1 cellular context compared by ENCODE assay signal in the genomic region with DNA sequence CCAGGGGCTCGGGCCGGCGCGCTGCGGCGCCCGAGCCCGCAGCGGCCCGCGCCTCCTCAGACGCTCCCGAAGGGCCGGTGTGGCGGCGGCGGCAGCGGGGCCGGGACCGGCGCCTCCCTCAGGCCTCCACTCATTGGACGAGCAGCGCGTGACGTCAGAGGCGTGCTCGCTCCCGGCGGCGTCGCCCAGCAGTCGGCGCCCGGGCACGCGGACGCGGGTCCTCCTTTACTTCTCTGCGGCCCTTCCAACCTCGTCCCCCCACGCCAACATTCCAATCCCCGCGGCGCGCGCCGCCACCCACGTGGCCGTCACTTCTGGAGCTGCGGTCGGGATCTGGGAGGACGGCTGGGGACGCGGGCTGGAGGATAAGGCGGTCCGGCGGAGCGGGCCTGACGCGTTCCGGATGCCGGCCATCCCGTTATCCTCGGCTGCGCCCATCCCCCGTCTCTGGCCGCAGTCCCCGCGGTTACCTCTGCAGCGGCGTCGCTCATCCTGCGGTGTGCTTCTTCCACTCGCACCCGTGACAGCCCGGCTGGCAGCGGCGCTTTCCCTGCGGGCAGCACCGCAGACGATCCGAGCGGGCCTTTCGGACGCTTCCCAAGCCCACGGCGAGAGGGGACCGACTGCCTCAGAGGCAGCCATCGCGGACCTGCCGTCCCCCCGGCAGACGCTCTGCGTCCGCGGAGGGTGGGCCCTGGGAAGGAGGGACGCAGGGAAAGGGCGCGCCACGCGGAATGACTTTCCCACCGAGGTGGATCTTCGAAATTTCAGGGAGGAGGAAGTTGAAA.
TF ChIP-seq lines count a peak whose summit lies in the region.

Gene PDZD8 (minus strand): TSS at position 81 of the 788 bp plus-strand sequence. CDS start 213 bp downstream, outside the sequence.

TF ChIP-seq in K562, 482 proteins besides CTCF, POLR2A, EP300 and RAD21 (continued from another document and continues in another):
- TF ChIP-seq CTCFL (IDR thresholded peaks at IDR 0.05; ENCODE audit: borderline replicate concordance, insufficient read depth, low read depth, low read length, poor library complexity, severe bottlenecking) (no peak), CC2D1A (IDR thresholded peaks at IDR 0.05) (no peak), COPS2 (conservative IDR thresholded peaks at IDR 0.05) (no peak), ZBTB40 (IDR thresholded peaks at IDR 0.05) (no peak), ZBTB40 (CRISPR knock-in tag; IDR thresholded peaks at IDR 0.05) (no peak), ZNF830 (CRISPR knock-in tag; IDR thresholded peaks at IDR 0.05) (no peak), ZNF124 (CRISPR knock-in tag; IDR thresholded peaks at IDR 0.05) (no peak), MCM3 (IDR thresholded peaks at IDR 0.05) (no peak), RHOXF2B (CRISPR knock-in tag; conservative IDR thresholded peaks at IDR 0.05) (no peak), NCOA4 (IDR thresholded peaks at IDR 0.05; ENCODE audit: partially characterized antibody) (no peak), SAFB2 (IDR thresholded peaks at IDR 0.05; ENCODE audit: borderline replicate concordance, low read depth, low read length, severe bottlenecking) (no peak), TFAP4 (CRISPR knock-in tag; IDR thresholded peaks at IDR 0.05; ENCODE audit: borderline replicate concordance) (peak; percentile 58), ZNF140 (CRISPR knock-in tag; IDR thresholded peaks at IDR 0.05) (no peak), IRF1 (CRISPR knock-in tag; IDR thresholded peaks at IDR 0.05; ENCODE audit: borderline replicate concordance) (no peak), ZKSCAN8 (CRISPR knock-in tag; IDR thresholded peaks at IDR 0.05) (no peak), ZC3H4 (CRISPR knock-in tag; IDR thresholded peaks at IDR 0.05; ENCODE audit: borderline replicate concordance) (no peak; the same call in 1 of the 2 replicates), ATF4 (CRISPR knock-in tag; IDR thresholded peaks at IDR 0.05) (no peak), TOE1 (IDR thresholded peaks at IDR 0.05; ENCODE audit: borderline replicate concordance) (no peak), TOE1 (CRISPR knock-in tag; IDR thresholded peaks at IDR 0.05; ENCODE audit: borderline replicate concordance, low read depth) (peak; percentile 84; the same call in 1 of the 2 replicates), HMG20B (CRISPR knock-in tag; IDR thresholded peaks at IDR 0.05) (no peak), SAFB (IDR thresholded peaks at IDR 0.05; ENCODE audit: borderline replicate concordance, low read depth, low read length) (no peak), KDM4B (IDR thresholded peaks at IDR 0.05; ENCODE audit: borderline replicate concordance in 2 of 2, low read depth in 1 of 2) (peak in 1 of 2 experiments; percentile 26; a peak in 1 of 4 replicates), RFX1 (IDR thresholded peaks at IDR 0.05) (no peak), ARHGAP35 (IDR thresholded peaks at IDR 0.05; ENCODE audit: partially characterized antibody) (no peak), KLF6 (CRISPR knock-in tag; IDR thresholded peaks at IDR 0.05; ENCODE audit: borderline replicate concordance) (no peak), ELF2 (CRISPR knock-in tag; IDR thresholded peaks at IDR 0.05) (0 out of 2 replicates have a peak, but pooled peaks have one; percentile 49), HMG20A (CRISPR knock-in tag; conservative IDR thresholded peaks at IDR 0.05) (no peak), MEF2A (IDR thresholded peaks at IDR 0.05; ENCODE audit: control insufficient read depth, low read depth, low read length) (no peak), ZNF253 (CRISPR knock-in tag; conservative IDR thresholded peaks at IDR 0.05) (no peak)
- TF ChIP-seq, protein P1, sequence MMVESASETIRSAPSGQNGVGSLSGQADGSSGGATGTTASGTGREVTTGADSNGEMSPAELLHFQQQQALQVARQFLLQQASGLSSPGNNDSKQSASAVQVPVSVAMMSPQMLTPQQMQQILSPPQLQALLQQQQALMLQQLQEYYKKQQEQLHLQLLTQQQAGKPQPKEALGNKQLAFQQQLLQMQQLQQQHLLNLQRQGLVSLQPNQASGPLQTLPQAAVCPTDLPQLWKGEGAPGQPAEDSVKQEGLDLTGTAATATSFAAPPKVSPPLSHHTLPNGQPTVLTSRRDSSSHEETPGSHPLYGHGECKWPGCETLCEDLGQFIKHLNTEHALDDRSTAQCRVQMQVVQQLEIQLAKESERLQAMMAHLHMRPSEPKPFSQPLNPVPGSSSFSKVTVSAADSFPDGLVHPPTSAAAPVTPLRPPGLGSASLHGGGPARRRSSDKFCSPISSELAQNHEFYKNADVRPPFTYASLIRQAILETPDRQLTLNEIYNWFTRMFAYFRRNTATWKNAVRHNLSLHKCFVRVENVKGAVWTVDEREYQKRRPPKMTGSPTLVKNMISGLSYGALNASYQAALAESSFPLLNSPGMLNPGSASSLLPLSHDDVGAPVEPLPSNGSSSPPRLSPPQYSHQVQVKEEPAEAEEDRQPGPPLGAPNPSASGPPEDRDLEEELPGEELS (CRISPR knock-in tag; IDR thresholded peaks at IDR 0.05; ENCODE audit: borderline replicate concordance): peak; percentile 90; the same call in 1 of the 2 replicates
- TF ChIP-seq, protein P2, sequence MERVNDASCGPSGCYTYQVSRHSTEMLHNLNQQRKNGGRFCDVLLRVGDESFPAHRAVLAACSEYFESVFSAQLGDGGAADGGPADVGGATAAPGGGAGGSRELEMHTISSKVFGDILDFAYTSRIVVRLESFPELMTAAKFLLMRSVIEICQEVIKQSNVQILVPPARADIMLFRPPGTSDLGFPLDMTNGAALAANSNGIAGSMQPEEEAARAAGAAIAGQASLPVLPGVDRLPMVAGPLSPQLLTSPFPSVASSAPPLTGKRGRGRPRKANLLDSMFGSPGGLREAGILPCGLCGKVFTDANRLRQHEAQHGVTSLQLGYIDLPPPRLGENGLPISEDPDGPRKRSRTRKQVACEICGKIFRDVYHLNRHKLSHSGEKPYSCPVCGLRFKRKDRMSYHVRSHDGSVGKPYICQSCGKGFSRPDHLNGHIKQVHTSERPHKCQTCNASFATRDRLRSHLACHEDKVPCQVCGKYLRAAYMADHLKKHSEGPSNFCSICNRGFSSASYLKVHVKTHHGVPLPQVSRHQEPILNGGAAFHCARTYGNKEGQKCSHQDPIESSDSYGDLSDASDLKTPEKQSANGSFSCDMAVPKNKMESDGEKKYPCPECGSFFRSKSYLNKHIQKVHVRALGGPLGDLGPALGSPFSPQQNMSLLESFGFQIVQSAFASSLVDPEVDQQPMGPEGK (CRISPR knock-in tag; IDR thresholded peaks at IDR 0.05; ENCODE audit: borderline replicate concordance): no peak
- TF ChIP-seq, protein P3, sequence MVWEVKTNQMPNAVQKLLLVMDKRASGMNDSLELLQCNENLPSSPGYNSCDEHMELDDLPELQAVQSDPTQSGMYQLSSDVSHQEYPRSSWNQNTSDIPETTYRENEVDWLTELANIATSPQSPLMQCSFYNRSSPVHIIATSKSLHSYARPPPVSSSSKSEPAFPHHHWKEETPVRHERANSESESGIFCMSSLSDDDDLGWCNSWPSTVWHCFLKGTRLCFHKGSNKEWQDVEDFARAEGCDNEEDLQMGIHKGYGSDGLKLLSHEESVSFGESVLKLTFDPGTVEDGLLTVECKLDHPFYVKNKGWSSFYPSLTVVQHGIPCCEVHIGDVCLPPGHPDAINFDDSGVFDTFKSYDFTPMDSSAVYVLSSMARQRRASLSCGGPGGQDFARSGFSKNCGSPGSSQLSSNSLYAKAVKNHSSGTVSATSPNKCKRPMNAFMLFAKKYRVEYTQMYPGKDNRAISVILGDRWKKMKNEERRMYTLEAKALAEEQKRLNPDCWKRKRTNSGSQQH (CRISPR knock-in tag; IDR thresholded peaks at IDR 0.05): no peak
